37 cellular contexts compared by ENCODE assay signal in the genomic region with DNA sequence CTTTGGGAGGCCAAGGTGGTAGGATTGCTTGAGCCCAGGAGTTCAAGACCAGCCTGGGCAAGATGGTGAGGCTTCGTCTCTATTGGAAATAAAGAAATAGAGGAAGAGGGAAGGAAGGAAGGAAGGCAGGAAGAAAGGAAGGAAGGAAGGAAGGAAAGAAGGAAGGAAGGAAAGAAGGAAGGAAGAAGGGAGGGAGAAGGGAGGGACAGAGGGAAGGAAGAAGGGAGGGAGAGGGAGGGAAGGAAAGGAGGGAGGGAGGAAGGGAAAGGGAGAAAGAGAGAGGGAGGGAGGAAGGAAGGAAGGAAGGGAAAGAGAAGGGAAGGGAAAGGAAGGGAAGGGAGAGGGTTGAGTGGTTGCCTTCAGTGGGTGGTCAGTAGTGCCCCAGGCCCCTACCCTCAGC. TPM values are rescaled to one million over a fixed set of nuclear protein-coding genes. Genes with fewer than 3 reads are reported as not detected.
"Had no signal": no experiment of that assay in that cellular context is flagged by ENCODE, and none has a peak within 500 bp of the region (broad histone marks: within the 10 kb centered on the region; RNA-seq: fewer than 3 reads in every experiment).

No MANE protein-coding gene starts in this region.

- ATAC-seq: activated CD8-positive, alpha-beta T cell treated with anti-CD3 and anti-CD28 coated beads for 36 hours; activated naive CD4-positive, alpha-beta T cell treated with anti-CD3 and anti-CD28 coated beads, Interleukin-2, amount 50 U/mL, for 72 hours; activated T-cell treated with anti-CD3 and anti-CD28 coated beads, Interleukin-2, amount 50 U/mL, for 4 hours; activated T-cell treated with anti-CD3 and anti-CD28 coated beads, Interleukin-2, amount 50 U/mL, for 72 hours; activated T-helper 17 cell treated with anti-CD3 and anti-CD28 coated beads, Interleukin-2, amount 50 U/mL, for 72 hours; body of pancreas had no signal

- FAIRE-seq: astrocyte, TTC549 had no signal

- H3K4me3 ChIP-seq: adrenal gland, body of pancreas, breast epithelium had no signal

- H3K27ac ChIP-seq: adrenal gland, body of pancreas, brain microvascular endothelial cell, breast epithelium, VCaP had no signal

- H3K9me3 ChIP-seq: adrenal gland, body of pancreas, breast epithelium had no signal

- H3K4me1 ChIP-seq: adrenal gland, body of pancreas, breast epithelium had no signal

- H3K27me3 ChIP-seq: body of pancreas, breast epithelium had no signal

- H3K36me3 ChIP-seq: adrenal gland, brain microvascular endothelial cell, breast epithelium had no signal

- DNase-seq: activated B cell treated with CpG ODN at 0.5 μM for 24 hours; activated CD4-positive, alpha-beta memory T cell treated with anti-CD3 and anti-CD28 coated beads for 36 hours; activated CD4-positive, alpha-beta T cell treated with anti-CD3 and anti-CD28 coated beads for 4 hours; activated CD4-positive, alpha-beta T cell treated with anti-CD3 and anti-CD28 coated beads, Interleukin-2, amount 10 ng/mL, durations not matched to agents 24 days and 14 days; activated CD4-positive, alpha-beta T cell treated with anti-CD3 and anti-CD28 coated beads, Interleukin-2, amount 50 U/mL, for 1 hour; activated CD4-positive, alpha-beta T cell treated with anti-CD3 and anti-CD28 coated beads, Interleukin-2, amount 50 U/mL, for 4 hours; activated CD4-positive, CD25-positive, alpha-beta regulatory T cell treated with anti-CD3 and anti-CD28 coated beads, Interleukin-2, amount 50 U/mL, for 72 hours; activated CD8-positive, alpha-beta memory T cell treated with anti-CD3 and anti-CD28 coated beads, Interleukin-2, amount 50 U/mL, for 4 hours; activated CD8-positive, alpha-beta T cell treated with anti-CD3 and anti-CD28 coated beads for 36 hours; activated effector memory CD4-positive, alpha-beta T cell treated with anti-CD3 and anti-CD28 coated beads, Interleukin-2, amount 50 U/mL, for 16 hours; activated gamma-delta T cell treated with Interleukin-2 at 50 U/mL for 16 hours; activated naive CD4-positive, alpha-beta T cell; activated naive CD4-positive, alpha-beta T cell treated with anti-CD3 and anti-CD28 coated beads for 36 hours; activated naive CD4-positive, alpha-beta T cell treated with anti-CD3 and anti-CD28 coated beads, Interleukin-2, amount 50 U/mL, for 16 hours; activated naive CD8-positive, alpha-beta T cell treated with anti-CD3 and anti-CD28 coated beads for 36 hours; activated T-cell treated with anti-CD3 and anti-CD28 coated beads for 4 hours; activated T-cell treated with anti-CD3 and anti-CD28 coated beads, Interleukin-2, amount 50 U/mL, for 1 hour; activated T-cell treated with anti-CD3 and anti-CD28 coated beads, Interleukin-2, amount 50 U/mL, for 4 hours; activated T-cell treated with anti-CD3 and anti-CD28 coated beads, Interleukin-2, amount 50 U/mL, for 72 hours; adrenal gland; amniotic stem cell; aorta; body of pancreas; brain microvascular endothelial cell; caudate nucleus; cerebellar nuclear complex; T-helper 1 cell; T-helper 2 cell; T-helper 9 cell had no signal

RNA-seq across cellular contexts. Expression of a gene that starts 13.9 kb away (rescaled TPM):
- polyA plus RNA-seq: aorta had no signal

RNA-seq across cellular contexts. Expression of a gene that starts 17.9 kb away (rescaled TPM):
- total RNA-seq: activated B cell treated with CpG ODN at 0.5 μM for 24 hours; activated CD4-positive, alpha-beta memory T cell treated with anti-CD3 and anti-CD28 coated beads for 36 hours; activated CD4-positive, alpha-beta T cell treated with anti-CD3 and anti-CD28 coated beads, Interleukin-2, amount 10 ng/mL, durations not matched to agents 24 days and 14 days; activated CD8-positive, alpha-beta memory T cell treated with anti-CD3 and anti-CD28 coated beads for 36 hours; activated CD8-positive, alpha-beta T cell treated with anti-CD3 and anti-CD28 coated beads for 36 hours; activated naive CD4-positive, alpha-beta T cell treated with anti-CD3 and anti-CD28 coated beads for 36 hours; activated naive CD4-positive, alpha-beta T cell treated with anti-CD3 and anti-CD28 coated beads, Interleukin-2, amount 50 U/mL, for 72 hours; activated naive CD8-positive, alpha-beta T cell treated with anti-CD3 and anti-CD28 coated beads for 36 hours; activated T-cell treated with anti-CD3 and anti-CD28 coated beads, Interleukin-2, amount 50 U/mL, for 4 hours; activated T-cell treated with anti-CD3 and anti-CD28 coated beads, Interleukin-2, amount 50 U/mL, for 72 hours; activated T-helper 1 cell treated with anti-CD3 and anti-CD28 coated beads, Interleukin-12 subunit alpha, Interleukin-12 subunit beta, Interleukin-2, Interleukin-4 antibody, amounts not matched to agents 30 ng/mL and 10 ng/mL and 1 ng/mL, durations not matched to agents 14 hours and 24 hours and 36 hours; activated T-helper 17 cell treated with anti-CD3 and anti-CD28 coated beads, Interleukin-2, amount 50 U/mL, for 72 hours; adrenal gland; aorta; astrocyte; body of pancreas; breast epithelium had no signal
- polyA plus RNA-seq: adrenal gland had no signal

RNA-seq across cellular contexts. Expression of a gene that starts 47.4 kb away (rescaled TPM):
- total RNA-seq: activated B cell treated with CpG ODN at 0.5 μM for 24 hours; activated CD4-positive, alpha-beta memory T cell treated with anti-CD3 and anti-CD28 coated beads for 36 hours; activated CD4-positive, alpha-beta T cell treated with anti-CD3 and anti-CD28 coated beads, Interleukin-2, amount 10 ng/mL, durations not matched to agents 24 days and 14 days; activated CD8-positive, alpha-beta memory T cell treated with anti-CD3 and anti-CD28 coated beads for 36 hours; activated CD8-positive, alpha-beta T cell treated with anti-CD3 and anti-CD28 coated beads for 36 hours; activated naive CD4-positive, alpha-beta T cell treated with anti-CD3 and anti-CD28 coated beads for 36 hours; activated T-cell treated with anti-CD3 and anti-CD28 coated beads, Interleukin-2, amount 50 U/mL, for 4 hours; activated T-cell treated with anti-CD3 and anti-CD28 coated beads, Interleukin-2, amount 50 U/mL, for 72 hours; activated T-helper 1 cell treated with anti-CD3 and anti-CD28 coated beads, Interleukin-12 subunit alpha, Interleukin-12 subunit beta, Interleukin-2, Interleukin-4 antibody, amounts not matched to agents 30 ng/mL and 10 ng/mL and 1 ng/mL, durations not matched to agents 14 hours and 24 hours and 36 hours; aorta had no signal
